2 cellular contexts compared by ENCODE assay signal in the genomic region with DNA sequence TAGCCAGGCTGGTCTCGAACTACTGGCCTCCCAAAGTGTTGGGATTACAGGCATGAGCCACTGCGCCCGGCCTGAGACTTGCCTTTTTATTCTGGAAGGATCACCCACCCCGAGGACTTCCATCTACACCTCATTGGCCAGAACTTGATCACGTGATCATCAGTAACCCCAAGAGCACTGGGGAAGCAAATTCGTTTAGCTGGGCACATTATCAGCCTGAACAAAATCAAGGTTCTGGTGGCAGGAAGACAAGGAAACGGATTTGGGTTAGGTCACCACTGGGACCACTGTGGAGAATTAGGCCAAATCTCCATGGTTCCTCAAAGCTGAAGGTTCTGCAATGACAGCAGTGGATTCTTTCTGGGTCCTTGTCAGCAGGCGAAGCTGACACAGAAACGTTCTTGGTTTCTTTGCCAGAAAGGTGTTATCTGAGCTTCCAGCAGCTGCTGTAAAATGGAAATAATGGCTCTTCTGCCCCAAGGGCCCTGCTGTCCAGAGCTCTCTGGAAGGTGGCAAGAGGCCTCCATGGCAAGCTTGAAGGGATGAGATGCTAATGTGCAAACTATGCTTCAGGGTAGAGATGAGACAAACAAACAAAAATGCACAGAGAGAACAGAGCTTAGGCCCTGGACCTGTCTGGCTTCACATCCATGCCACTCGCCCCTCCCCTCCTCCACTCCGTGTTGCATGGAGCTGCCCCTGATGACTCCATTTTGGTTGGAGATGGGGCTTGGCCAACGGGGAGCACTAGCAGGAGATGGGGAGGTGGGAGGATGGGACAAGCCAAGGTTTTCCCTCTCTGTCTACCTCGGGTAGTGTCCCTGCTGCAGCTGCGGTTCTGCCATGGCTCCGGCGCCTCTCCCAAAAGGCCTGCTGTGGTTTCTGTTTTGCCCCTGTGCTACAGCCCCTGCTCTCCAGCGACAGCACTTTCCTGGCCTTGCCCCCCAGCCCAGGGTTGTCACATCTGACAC.
A peak's percentile ranks its signal among the peaks of the same experiment; 100 is the strongest.
TF ChIP-seq lines count a peak whose summit lies in the region.

No MANE protein-coding gene starts in this region.

TF ChIP-seq in IMR-90, 13 proteins besides CTCF, POLR2A, EP300 and RAD21:
- TF ChIP-seq MXI1 (IDR thresholded peaks at IDR 0.05; ENCODE audit: borderline replicate concordance, low read depth, low read length) (no peak), MAZ (IDR thresholded peaks at IDR 0.05; ENCODE audit: borderline replicate concordance, low read depth, low read length) (no peak)
TF ChIP-seq in IMR-90: peak in this region for 0.

TF ChIP-seq in K562, 482 proteins besides CTCF, POLR2A, EP300 and RAD21:
- TF ChIP-seq RAD51 (IDR thresholded peaks at IDR 0.05; ENCODE audit: borderline replicate concordance, low read depth) (peak; percentile 94), NFYB (IDR thresholded peaks at IDR 0.05; ENCODE audit: extremely low read depth, insufficient read length) (peak; percentile 81), ZNF274 (IDR thresholded peaks at IDR 0.05; ENCODE audit: borderline replicate concordance, low read depth, low read length) (no peak), KLF1 (tag; IDR thresholded peaks at IDR 0.05) (no peak), TOE1 (IDR thresholded peaks at IDR 0.05; ENCODE audit: borderline replicate concordance) (peak; percentile 93), TOE1 (CRISPR knock-in tag; IDR thresholded peaks at IDR 0.05; ENCODE audit: borderline replicate concordance, low read depth) (no peak), SRSF3 (IDR thresholded peaks at IDR 0.05; ENCODE audit: insufficient read depth, low read length) (no peak), CBFA2T2 (conservative IDR thresholded peaks at IDR 0.05) (peak; percentile 70)
- TF ChIP-seq, protein P1, sequence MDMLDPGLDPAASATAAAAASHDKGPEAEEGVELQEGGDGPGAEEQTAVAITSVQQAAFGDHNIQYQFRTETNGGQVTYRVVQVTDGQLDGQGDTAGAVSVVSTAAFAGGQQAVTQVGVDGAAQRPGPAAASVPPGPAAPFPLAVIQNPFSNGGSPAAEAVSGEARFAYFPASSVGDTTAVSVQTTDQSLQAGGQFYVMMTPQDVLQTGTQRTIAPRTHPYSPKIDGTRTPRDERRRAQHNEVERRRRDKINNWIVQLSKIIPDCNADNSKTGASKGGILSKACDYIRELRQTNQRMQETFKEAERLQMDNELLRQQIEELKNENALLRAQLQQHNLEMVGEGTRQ (CRISPR knock-in tag; IDR thresholded peaks at IDR 0.05), result peak; percentile 70
- TF ChIP-seq, protein P2, sequence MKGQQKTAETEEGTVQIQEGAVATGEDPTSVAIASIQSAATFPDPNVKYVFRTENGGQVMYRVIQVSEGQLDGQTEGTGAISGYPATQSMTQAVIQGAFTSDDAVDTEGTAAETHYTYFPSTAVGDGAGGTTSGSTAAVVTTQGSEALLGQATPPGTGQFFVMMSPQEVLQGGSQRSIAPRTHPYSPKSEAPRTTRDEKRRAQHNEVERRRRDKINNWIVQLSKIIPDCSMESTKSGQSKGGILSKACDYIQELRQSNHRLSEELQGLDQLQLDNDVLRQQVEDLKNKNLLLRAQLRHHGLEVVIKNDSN (CRISPR knock-in tag; IDR thresholded peaks at IDR 0.05), result peak; percentile 69
- TF ChIP-seq, protein P3, sequence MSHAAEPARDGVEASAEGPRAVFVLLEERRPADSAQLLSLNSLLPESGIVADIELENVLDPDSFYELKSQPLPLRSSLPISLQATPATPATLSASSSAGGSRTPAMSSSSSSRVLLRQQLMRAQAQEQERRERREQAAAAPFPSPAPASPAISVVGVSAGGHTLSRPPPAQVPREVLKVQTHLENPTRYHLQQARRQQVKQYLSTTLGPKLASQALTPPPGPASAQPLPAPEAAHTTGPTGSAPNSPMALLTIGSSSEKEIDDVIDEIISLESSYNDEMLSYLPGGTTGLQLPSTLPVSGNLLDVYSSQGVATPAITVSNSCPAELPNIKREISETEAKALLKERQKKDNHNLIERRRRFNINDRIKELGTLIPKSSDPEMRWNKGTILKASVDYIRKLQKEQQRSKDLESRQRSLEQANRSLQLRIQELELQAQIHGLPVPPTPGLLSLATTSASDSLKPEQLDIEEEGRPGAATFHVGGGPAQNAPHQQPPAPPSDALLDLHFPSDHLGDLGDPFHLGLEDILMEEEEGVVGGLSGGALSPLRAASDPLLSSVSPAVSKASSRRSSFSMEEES (CRISPR knock-in tag; IDR thresholded peaks at IDR 0.05), result peak; percentile 89
